27 cellular contexts compared by ENCODE assay signal in the genomic region with DNA sequence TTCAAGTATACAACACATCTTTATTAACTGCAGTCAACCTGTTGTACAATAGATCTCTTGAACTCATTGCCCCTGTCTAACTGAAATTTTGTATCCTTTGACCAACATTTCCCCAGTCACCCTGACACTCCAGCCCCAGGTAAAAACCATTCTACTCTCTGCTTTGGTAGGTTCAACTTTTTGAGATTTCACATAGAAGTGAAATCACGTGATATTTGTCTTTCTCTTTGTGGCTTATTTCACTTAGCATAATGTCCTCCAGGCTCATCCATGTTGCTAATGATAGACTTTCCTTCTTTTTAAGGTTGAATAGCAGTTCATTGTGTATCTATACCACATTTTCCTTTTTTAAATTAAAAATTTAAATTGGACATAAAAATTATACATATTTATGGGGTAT.
"Had no signal": no experiment of that assay in that cellular context is flagged by ENCODE, and none has a peak within 500 bp of the region (broad histone marks: within the 10 kb centered on the region; RNA-seq: fewer than 3 reads in every experiment).

No MANE protein-coding gene starts in this region.

- H3K27me3 ChIP-seq: stomach, suprapubic skin, testis, thyroid gland, tibial artery, tibial nerve, transverse colon, upper lobe of left lung, upper lobe of right lung, uterus, vagina had no signal

- H3K4me3 ChIP-seq: stomach, suprapubic skin, testis, thoracic aorta, thyroid gland, tibial artery, tibial nerve, transverse colon, upper lobe of left lung, upper lobe of right lung, uterus, vagina had no signal

- ATAC-seq: stimulated activated effector memory CD8-positive, alpha-beta T cell treated with anti-CD3 and anti-CD28 coated beads, Interleukin-12 subunit alpha, Interleukin-12 subunit beta, amount 100 ng/mL, for 72 hours; stimulated activated memory B cell treated with anti-CD40 and anti-IgM and Interleukin-4, amounts not matched to agents 10 μg/mL and 1 μg/mL and 100 μg/mL, for 72 hours; stimulated activated naive B cell treated with anti-CD40 and anti-IgM and Interleukin-4, amounts not matched to agents 10 μg/mL and 1 μg/mL and 100 μg/mL, for 72 hours; stimulated activated naive CD8-positive, alpha-beta T cell treated with anti-CD3 and anti-CD28 coated beads, Interleukin-15, amount 100 ng/mL, for 72 hours; stimulated activated naive CD8-positive, alpha-beta T cell treated with anti-CD3 and anti-CD28 coated beads, Interleukin-15, Interleukin-2, amounts not matched to agents 100 U/mL and 50 U/mL, for 24 hours had no signal

- H3K9me3 ChIP-seq: stomach, suprapubic skin, testis, thoracic aorta, thyroid gland, tibial artery, tibial nerve, transverse colon, upper lobe of left lung, upper lobe of right lung, uterus, vagina had no signal

- FAIRE-seq: urothelium cell line had no signal

- H3K4me1 ChIP-seq: stomach, suprapubic skin, testis, thyroid gland, tibial nerve, transverse colon, upper lobe of left lung, upper lobe of right lung, uterus, vagina had no signal

- H3K36me3 ChIP-seq: stomach, suprapubic skin, thoracic aorta, thyroid gland, tibial artery, tibial nerve, transverse colon, upper lobe of left lung, upper lobe of right lung, uterus, vagina had no signal

- H3K27ac ChIP-seq: stomach, suprapubic skin, testis, thoracic aorta, thyroid gland, tibial artery, tibial nerve, transverse colon, upper lobe of left lung, upper lobe of right lung, uterus, vagina had no signal

- DNase-seq: stimulated activated CD4-positive, alpha-beta T cell treated with anti-CD3 and anti-CD28 coated beads, Interleukin-2, amount 100 ng/mL, for 48 hours; stimulated activated CD4-positive, alpha-beta T cell treated with anti-CD3 and anti-CD28 coated beads, Interleukin-4, amount 100 ng/mL, for 1 hour; stimulated activated CD4-positive, alpha-beta T cell treated with anti-CD3 and anti-CD28 coated beads, Interleukin-4, amount 100 ng/mL, for 24 hours; stimulated activated CD4-positive, alpha-beta T cell treated with anti-CD3 and anti-CD28 coated beads, Interleukin-4, amount 100 ng/mL, for 4 hours; stimulated activated CD8-positive, alpha-beta memory T cell treated with anti-CD3 and anti-CD28 coated beads, Interleukin-4, amount 100 ng/mL, for 48 hours; stimulated activated naive B cell treated with anti-CD40 and anti-IgM and Interleukin-4, amounts not matched to agents 10 μg/mL and 1 μg/mL and 100 μg/mL, for 72 hours; stimulated activated naive CD4-positive, alpha-beta T cell; stimulated activated naive CD4-positive, alpha-beta T cell treated with Interleukin-2 at 50 U/mL for 16 hours; stimulated activated naive CD8-positive, alpha-beta T cell treated with anti-CD3 and anti-CD28 coated beads, Interleukin-15, amount 100 ng/mL, for 72 hours; stimulated activated naive CD8-positive, alpha-beta T cell treated with anti-CD3 and anti-CD28 coated beads, Interleukin-15, Interleukin-2, amounts not matched to agents 100 U/mL and 50 U/mL, for 24 hours; stomach; substantia nigra; testis; thyroid gland; tibial artery; transverse colon; trophoblast cell; upper lobe of left lung; upper lobe of right lung; uterus had no signal
